1 cellular context compared by ENCODE assay signal in genomic region chr22:49962012-49962750, GRCh38.
TF ChIP-seq lines count a peak whose summit lies in the region.

No MANE protein-coding gene starts in this region.

TF ChIP-seq in GM12878, 131 proteins besides CTCF, POLR2A, EP300 and RAD21 (continued from another document and continues in another):
- peak; percentile 6 for TF ChIP-seq MLLT1 (IDR thresholded peaks at IDR 0.05)
- TF ChIP-seq RCOR1 (conservative IDR thresholded peaks at IDR 0.05; ENCODE audit: low read depth, low read length), result no peak
- TF ChIP-seq PKNOX1 (IDR thresholded peaks at IDR 0.05), result peak; percentile 37; the same call in 1 of the 2 replicates
- TF ChIP-seq NRF1 (conservative IDR thresholded peaks at IDR 0.05; ENCODE audit: low read depth, low read length), result no peak
- no peak for TF ChIP-seq CBFB (IDR thresholded peaks at IDR 0.05; ENCODE audit: low read depth)
- TF ChIP-seq YBX1 (IDR thresholded peaks at IDR 0.05), result no peak
- TF ChIP-seq ZNF384 (IDR thresholded peaks at IDR 0.05; ENCODE audit: borderline replicate concordance, low read depth, low read length), result no peak
- TF ChIP-seq SREBF2 (IDR thresholded peaks at IDR 0.05; ENCODE audit: low read length), result no peak
- TF ChIP-seq FOXM1 (IDR thresholded peaks at IDR 0.05; ENCODE audit: low read depth, low read length), result no peak
- TF ChIP-seq, protein P1, sequence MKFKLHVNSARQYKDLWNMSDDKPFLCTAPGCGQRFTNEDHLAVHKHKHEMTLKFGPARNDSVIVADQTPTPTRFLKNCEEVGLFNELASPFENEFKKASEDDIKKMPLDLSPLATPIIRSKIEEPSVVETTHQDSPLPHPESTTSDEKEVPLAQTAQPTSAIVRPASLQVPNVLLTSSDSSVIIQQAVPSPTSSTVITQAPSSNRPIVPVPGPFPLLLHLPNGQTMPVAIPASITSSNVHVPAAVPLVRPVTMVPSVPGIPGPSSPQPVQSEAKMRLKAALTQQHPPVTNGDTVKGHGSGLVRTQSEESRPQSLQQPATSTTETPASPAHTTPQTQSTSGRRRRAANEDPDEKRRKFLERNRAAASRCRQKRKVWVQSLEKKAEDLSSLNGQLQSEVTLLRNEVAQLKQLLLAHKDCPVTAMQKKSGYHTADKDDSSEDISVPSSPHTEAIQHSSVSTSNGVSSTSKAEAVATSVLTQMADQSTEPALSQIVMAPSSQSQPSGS (IDR thresholded peaks at IDR 0.05; ENCODE audit: low read length), result no peak
- TF ChIP-seq KAT2A (conservative IDR thresholded peaks at IDR 0.05; ENCODE audit: control insufficient read depth, low read depth, low read length), result no peak
- TF ChIP-seq CHD4 (IDR thresholded peaks at IDR 0.05), result no peak
- TF ChIP-seq MEF2B (IDR thresholded peaks at IDR 0.05; ENCODE audit: partially characterized antibody, poor library complexity, severe bottlenecking), result peak; percentile 4
- no peak for TF ChIP-seq SREBF1 (IDR thresholded peaks at IDR 0.05; ENCODE audit: low read length)
- TF ChIP-seq, protein P2, sequence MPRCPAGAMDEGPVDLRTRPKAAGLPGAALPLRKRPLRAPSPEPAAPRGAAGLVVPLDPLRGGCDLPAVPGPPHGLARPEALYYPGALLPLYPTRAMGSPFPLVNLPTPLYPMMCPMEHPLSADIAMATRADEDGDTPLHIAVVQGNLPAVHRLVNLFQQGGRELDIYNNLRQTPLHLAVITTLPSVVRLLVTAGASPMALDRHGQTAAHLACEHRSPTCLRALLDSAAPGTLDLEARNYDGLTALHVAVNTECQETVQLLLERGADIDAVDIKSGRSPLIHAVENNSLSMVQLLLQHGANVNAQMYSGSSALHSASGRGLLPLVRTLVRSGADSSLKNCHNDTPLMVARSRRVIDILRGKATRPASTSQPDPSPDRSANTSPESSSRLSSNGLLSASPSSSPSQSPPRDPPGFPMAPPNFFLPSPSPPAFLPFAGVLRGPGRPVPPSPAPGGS (IDR thresholded peaks at IDR 0.05; ENCODE audit: borderline replicate concordance, insufficient read depth, low read depth, low read length, poor library complexity, severe bottlenecking), result no peak
- TF ChIP-seq, protein P3, sequence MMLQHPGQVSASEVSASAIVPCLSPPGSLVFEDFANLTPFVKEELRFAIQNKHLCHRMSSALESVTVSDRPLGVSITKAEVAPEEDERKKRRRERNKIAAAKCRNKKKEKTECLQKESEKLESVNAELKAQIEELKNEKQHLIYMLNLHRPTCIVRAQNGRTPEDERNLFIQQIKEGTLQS (IDR thresholded peaks at IDR 0.05; ENCODE audit: borderline replicate concordance, extremely low read depth, low read depth, low read length), result no peak
- no peak for TF ChIP-seq ZNF274 (IDR thresholded peaks at IDR 0.05; ENCODE audit: insufficient read depth, insufficient read length)
- TF ChIP-seq, protein P4, sequence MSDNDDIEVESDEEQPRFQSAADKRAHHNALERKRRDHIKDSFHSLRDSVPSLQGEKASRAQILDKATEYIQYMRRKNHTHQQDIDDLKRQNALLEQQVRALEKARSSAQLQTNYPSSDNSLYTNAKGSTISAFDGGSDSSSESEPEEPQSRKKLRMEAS (IDR thresholded peaks at IDR 0.05; ENCODE audit: low read depth, low read length), result no peak
- no peak for TF ChIP-seq SRF (IDR thresholded peaks at IDR 0.05; ENCODE audit: low read depth in 2 of 2, low read length in 2 of 2)
- no peak for TF ChIP-seq IRF5 (IDR thresholded peaks at IDR 0.05; ENCODE audit: borderline replicate concordance)
- TF ChIP-seq, protein P5, sequence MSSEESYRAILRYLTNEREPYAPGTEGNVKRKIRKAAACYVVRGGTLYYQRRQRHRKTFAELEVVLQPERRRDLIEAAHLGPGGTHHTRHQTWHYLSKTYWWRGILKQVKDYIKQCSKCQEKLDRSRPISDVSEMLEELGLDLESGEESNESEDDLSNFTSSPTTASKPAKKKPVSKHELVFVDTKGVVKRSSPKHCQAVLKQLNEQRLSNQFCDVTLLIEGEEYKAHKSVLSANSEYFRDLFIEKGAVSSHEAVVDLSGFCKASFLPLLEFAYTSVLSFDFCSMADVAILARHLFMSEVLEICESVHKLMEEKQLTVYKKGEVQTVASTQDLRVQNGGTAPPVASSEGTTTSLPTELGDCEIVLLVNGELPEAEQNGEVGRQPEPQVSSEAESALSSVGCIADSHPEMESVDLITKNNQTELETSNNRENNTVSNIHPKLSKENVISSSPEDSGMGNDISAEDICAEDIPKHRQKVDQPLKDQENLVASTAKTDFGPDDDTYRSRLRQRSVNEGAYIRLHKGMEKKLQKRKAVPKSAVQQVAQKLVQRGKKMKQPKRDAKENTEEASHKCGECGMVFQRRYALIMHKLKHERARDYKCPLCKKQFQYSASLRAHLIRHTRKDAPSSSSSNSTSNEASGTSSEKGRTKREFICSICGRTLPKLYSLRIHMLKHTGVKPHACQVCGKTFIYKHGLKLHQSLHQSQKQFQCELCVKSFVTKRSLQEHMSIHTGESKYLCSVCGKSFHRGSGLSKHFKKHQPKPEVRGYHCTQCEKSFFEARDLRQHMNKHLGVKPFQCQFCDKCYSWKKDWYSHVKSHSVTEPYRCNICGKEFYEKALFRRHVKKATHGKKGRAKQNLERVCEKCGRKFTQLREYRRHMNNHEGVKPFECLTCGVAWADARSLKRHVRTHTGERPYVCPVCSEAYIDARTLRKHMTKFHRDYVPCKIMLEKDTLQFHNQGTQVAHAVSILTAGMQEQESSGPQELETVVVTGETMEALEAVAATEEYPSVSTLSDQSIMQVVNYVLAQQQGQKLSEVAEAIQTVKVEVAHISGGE (CRISPR knock-in tag; IDR thresholded peaks at IDR 0.05), result no peak
- no peak for TF ChIP-seq ETV6 (conservative IDR thresholded peaks at IDR 0.05 in 1 of 2, IDR thresholded peaks at IDR 0.05 in 1 of 2; ENCODE audit: borderline replicate concordance in 1 of 2, low read depth in 1 of 2)
- no peak for TF ChIP-seq ZBTB4 (CRISPR knock-in tag; IDR thresholded peaks at IDR 0.05)
- TF ChIP-seq MTA3 (IDR thresholded peaks at IDR 0.05; ENCODE audit: borderline replicate concordance, low read length), result no peak; the same call in 1 of the 2 replicates
- TF ChIP-seq ZNF24 (IDR thresholded peaks at IDR 0.05), result no peak
- peak; percentile 46; the same call in 1 of the 2 replicates for TF ChIP-seq MXI1 (IDR thresholded peaks at IDR 0.05; ENCODE audit: low read depth, low read length)
- 0 out of 2 replicates have a peak, but pooled peaks have one; percentile 40 for TF ChIP-seq SMARCA5 (IDR thresholded peaks at IDR 0.05)
- TF ChIP-seq RB1 (IDR thresholded peaks at IDR 0.05; ENCODE audit: borderline replicate concordance), result no peak; the same call in 1 of the 2 replicates
- peak; percentile 95 for TF ChIP-seq RELB (IDR thresholded peaks at IDR 0.05; ENCODE audit: low read depth)
- no peak for TF ChIP-seq SUZ12 (IDR thresholded peaks at IDR 0.05; ENCODE audit: unreplicated experiment)
- peak; percentile 70 for TF ChIP-seq E2F8 (IDR thresholded peaks at IDR 0.05; ENCODE audit: low read depth, partially characterized antibody)
- TF ChIP-seq ZBED1 (IDR thresholded peaks at IDR 0.05; ENCODE audit: borderline replicate concordance), result no peak
- TF ChIP-seq, protein P6, sequence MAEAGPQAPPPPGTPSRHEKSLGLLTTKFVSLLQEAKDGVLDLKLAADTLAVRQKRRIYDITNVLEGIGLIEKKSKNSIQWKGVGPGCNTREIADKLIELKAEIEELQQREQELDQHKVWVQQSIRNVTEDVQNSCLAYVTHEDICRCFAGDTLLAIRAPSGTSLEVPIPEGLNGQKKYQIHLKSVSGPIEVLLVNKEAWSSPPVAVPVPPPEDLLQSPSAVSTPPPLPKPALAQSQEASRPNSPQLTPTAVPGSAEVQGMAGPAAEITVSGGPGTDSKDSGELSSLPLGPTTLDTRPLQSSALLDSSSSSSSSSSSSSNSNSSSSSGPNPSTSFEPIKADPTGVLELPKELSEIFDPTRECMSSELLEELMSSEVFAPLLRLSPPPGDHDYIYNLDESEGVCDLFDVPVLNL (IDR thresholded peaks at IDR 0.05; ENCODE audit: low read depth, low read length), result no peak
- TF ChIP-seq NR2F1 (conservative IDR thresholded peaks at IDR 0.05), result no peak; the same call in 1 of the 2 replicates
- TF ChIP-seq CEBPB (IDR thresholded peaks at IDR 0.05; ENCODE audit: borderline replicate concordance in 1 of 2, low read depth in 2 of 2, low read length in 2 of 2), result no peak
- TF ChIP-seq IRF4 (IDR thresholded peaks at IDR 0.05; ENCODE audit: low read depth, low read length), result no peak
